ENCODE assay signal across 8 cellular contexts in genomic region chr1:210407207-210407886, GRCh38.
A peak's percentile ranks its signal among the peaks of the same experiment; 100 is the strongest.
DNase-seq lines count a peak whose midpoint lies in the region; ATAC-seq, FAIRE-seq and TF ChIP-seq lines count a peak whose summit lies in the region.

No MANE protein-coding gene starts in this region.

- H3K4me3 ChIP-seq in Jurkat, Clone E6-1 (ENCODE audit: low read length) = no peak overlapping the region
- no peak overlapping the region for H3K4me3 ChIP-seq in Peyer's patch
- no peak overlapping the region for H3K4me3 ChIP-seq in fibroblast of the aortic adventitia (ENCODE audit: low read depth, low read length)
- no peak overlapping the region for H3K4me3 ChIP-seq in pancreas
- H3K4me3 ChIP-seq in upper lobe of right lung = no peak overlapping the region

- no peaks in the 10 kb centered on the region for H3K4me1 ChIP-seq in Peyer's patch
- H3K4me1 ChIP-seq in pancreas = no peaks in the 10 kb centered on the region
- no peaks in the 10 kb centered on the region for H3K4me1 ChIP-seq in upper lobe of right lung

- H3K27ac ChIP-seq in Peyer's patch (no peak overlapping the region), pancreas (no peak overlapping the region), upper lobe of right lung (no peak overlapping the region)

- WGBS in pancreas, 2 donors = 21 to 24% methylated on average over 9 of the region's 9 CpGs

- no peaks in the 10 kb centered on the region for H3K27me3 ChIP-seq in Peyer's patch
- no peaks in the 10 kb centered on the region for H3K27me3 ChIP-seq in pancreas
- no peaks in the 10 kb centered on the region for H3K27me3 ChIP-seq in upper lobe of right lung

- H3K9me3 ChIP-seq in Peyer's patch = no peaks in the 10 kb centered on the region
- H3K9me3 ChIP-seq in pancreas = no peaks in the 10 kb centered on the region
- no peaks in the 10 kb centered on the region for H3K9me3 ChIP-seq in upper lobe of right lung

- ATAC-seq in GM21390 (IDR thresholded peaks at IDR 0.05; ENCODE audit: unreplicated experiment) (peak; percentile 82), pancreas (peak in 3 of 4 donors; percentile 84 to 91 (median 84)), upper lobe of right lung (peak; percentile 89)

- peak; percentile 37 for FAIRE-seq in pancreas (lab: Jason Lieb, UNC)

- DNase-seq in D341Med (ENCODE audit: low spot score) (peak; percentile 84), Peyer's patch (peak; percentile 68 to 88 (median 81)), fibroblast of the aortic adventitia (ENCODE audit: low read depth) (peak; percentile 60), pancreas (peak; percentile 12 to 93 (median 66)), upper lobe of right lung (peak; percentile 82)
- peak; percentile 55 for DNase-seq in Jurkat, Clone E6-1 (ENCODE audit: low read depth, low spot score)
- peak; percentile 85 to 87 for DNase-seq in activated T-cell treated with anti-CD3 and anti-CD28 coated beads, Interleukin-2, amount 50 U/mL, for 48 hours

- intact Hi-C loops in pancreas (cut with DNase I) = no loop called here
- intact Hi-C loops in upper lobe of right lung (cut with DNase I) = no loop called here

- TF ChIP-seq POLR2A in Peyer's patch (IDR thresholded peaks at IDR 0.05) = no peak

- TF ChIP-seq CTCF in Peyer's patch (IDR thresholded peaks at IDR 0.05) = peak; percentile 70 to 97 (median 85)
- peak; percentile 93 for TF ChIP-seq CTCF in fibroblast of the aortic adventitia (IDR thresholded peaks at IDR 0.05; ENCODE audit: insufficient read depth, low read length)
- peak; percentile 85 to 98 (median 93) for TF ChIP-seq CTCF in pancreas (IDR thresholded peaks at IDR 0.05)
- TF ChIP-seq CTCF in upper lobe of right lung (IDR thresholded peaks at IDR 0.05) = peak; percentile 97

- H3K36me3 ChIP-seq in Peyer's patch (no peaks in the 10 kb centered on the region), pancreas (no peaks in the 10 kb centered on the region), upper lobe of right lung (no peaks in the 10 kb centered on the region)
